ENCODE assay signal across 16 cellular contexts in the genomic region with DNA sequence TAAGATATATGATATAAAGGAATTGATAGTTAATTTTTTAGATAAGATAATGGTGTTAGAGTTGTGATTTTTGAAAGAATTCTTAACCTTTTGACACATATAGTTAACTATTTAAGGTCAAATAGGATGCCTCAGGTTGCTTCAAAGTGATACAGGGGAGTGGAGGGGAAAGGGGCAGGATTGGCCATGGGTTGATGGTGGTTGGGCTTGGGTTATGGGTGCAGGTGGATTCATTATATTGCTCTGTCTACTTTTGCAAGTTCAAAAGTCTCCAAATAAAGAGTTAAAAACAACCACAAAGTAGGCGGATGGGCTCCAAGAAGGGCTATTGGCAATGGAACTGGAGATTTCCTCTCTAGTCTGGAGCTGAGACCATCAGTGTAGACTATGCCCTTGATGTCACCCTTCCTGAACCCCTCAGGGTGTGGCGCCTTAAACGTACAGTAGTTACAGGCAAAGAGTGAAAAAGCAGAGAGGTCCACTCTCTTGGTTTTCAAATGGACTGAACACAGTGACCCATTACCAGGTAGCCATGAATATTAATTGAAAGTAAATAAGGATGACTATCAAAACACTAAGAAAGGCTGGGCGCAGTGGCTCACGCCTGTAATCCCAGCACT.
A peak's percentile ranks its signal among the peaks of the same experiment; 100 is the strongest.
DNase-seq lines count a peak whose midpoint lies in the region; ATAC-seq and TF ChIP-seq lines count a peak whose summit lies in the region.
"Had no signal": no experiment of that assay in that cellular context is flagged by ENCODE, and none has a peak within 500 bp of the region (broad histone marks: within the 10 kb centered on the region; RNA-seq: fewer than 3 reads in every experiment).

No MANE protein-coding gene starts in this region.

- H3K56ac ChIP-seq in IMR-90 (ENCODE audit: extremely low read depth, insufficient read depth, low read length), result no peak overlapping the region

- TF ChIP-seq POLR2A in IMR-90 (IDR thresholded peaks at IDR 0.05; ENCODE audit: low read depth, low read length), result no peak

- no peak overlapping the region for H2BK5ac ChIP-seq in IMR-90 (ENCODE audit: low read depth, low read length, poor library complexity, severe bottlenecking)

- H3K9ac ChIP-seq in IMR-90 (ENCODE audit: low read depth, low read length), result no peak overlapping the region

- 0 out of 2 replicates have a peak, but pooled peaks cover 8% of the 10 kb centered on the region for H4K20me1 ChIP-seq in IMR-90 (ENCODE audit: insufficient read depth, low read length)

- in situ Hi-C loops in IMR-90 (cut with MboI; ENCODE audit: low sequenced_read_pairs), result no loop called here

- no peak overlapping the region for H3K23ac ChIP-seq in IMR-90 (ENCODE audit: low read depth, low read length)

- no peak overlapping the region for H4K8ac ChIP-seq in IMR-90 (ENCODE audit: low read depth in 2 of 2, low read length in 2 of 2)

- no peak for TF ChIP-seq RAD21 in IMR-90 (IDR thresholded peaks at IDR 0.05; ENCODE audit: low read length)

- no peaks in the 10 kb centered on the region for H3K36me3 Mint-ChIP-seq in activated naive CD8-positive, alpha-beta T cell
- H3K36me3 Mint-ChIP-seq in activated naive CD8-positive, alpha-beta T cell treated with anti-CD3 and anti-CD28 coated beads, Interleukin-2, amount 50 U/mL, for 24 hours (ENCODE audit: low read depth), result peaks cover 3% of the 10 kb centered on the region
- H3K36me3 Mint-ChIP-seq in memory B cell, result peaks cover 5% of the 10 kb centered on the region

- no peak overlapping the region for H2AFZ ChIP-seq in IMR-90 (replicated peaks; ENCODE audit: low read length, poor library complexity)

- H3K4me1 ChIP-seq in IMR-90 (ENCODE audit: control insufficient read depth, insufficient read depth, low read length), result peaks cover 6% of the 10 kb centered on the region; the same call in 1 of the 2 replicates

- dilution Hi-C loops in IMR-90 (cut with HindIII; ENCODE audit: low sequenced_read_pairs, unreplicated experiment), result no loop called here

- POLR2A ChIA-PET in IMR-90 (lab: Charles Lee; ENCODE audit: unreplicated experiment), result no interaction called here

- no peak overlapping the region for H3K18ac ChIP-seq in IMR-90 (ENCODE audit: low read depth, low read length)

- H2BK20ac ChIP-seq in IMR-90 (ENCODE audit: low read depth, low read length), result no peak overlapping the region

- 100% methylated on average over 3 of the region's 5 CpGs; no CpG with 5 or more reads in 1 of the 2 experiments for WGBS in IMR-90 (ENCODE audit: extremely low coverage in 2 of 2, insufficient read length in 1 of 2), 2 experiments

- H2BK15ac ChIP-seq in IMR-90 (ENCODE audit: low read depth, low read length), result no peak overlapping the region

- no peak overlapping the region for H2AK9ac ChIP-seq in IMR-90 (replicated peaks; ENCODE audit: low read depth, low read length, poor library complexity)

- no peak overlapping the region for H3K27ac ChIP-seq in IMR-90 (ENCODE audit: insufficient read depth, low read length)

- no peak overlapping the region for H4K5ac ChIP-seq in IMR-90 (ENCODE audit: low read depth, low read length)

- no peak for ATAC-seq in activated naive CD8-positive, alpha-beta T cell treated with anti-CD3 and anti-CD28 coated beads, Interleukin-2, amount 50 U/mL, for 24 hours
- no peak for ATAC-seq in IMR-90 (ENCODE audit: low read depth)
- no peak for ATAC-seq in memory B cell (ENCODE audit: low read depth)
- no peak for ATAC-seq in HG03025 (IDR thresholded peaks at IDR 0.05; ENCODE audit: low FRiP score, unreplicated experiment)
- no peak for ATAC-seq in HG03159 (IDR thresholded peaks at IDR 0.05; ENCODE audit: unreplicated experiment)
- ATAC-seq: K562 had no signal

- CTCF ChIA-PET in IMR-90 (lab: Yijun Ruan, JAX), result no interaction called here

- DNase-seq in activated naive CD8-positive, alpha-beta T cell treated with anti-CD3 and anti-CD28 coated beads, Interleukin-2, amount 50 U/mL, for 24 hours, result no peak
- DNase-seq in IMR-90 (no peak), memory B cell (ENCODE audit: low spot score in 2 of 2) (no peak), SW480 (ENCODE audit: low spot score) (no peak)
- DNase-seq: COR-L47, DMS53, MV-4-11, NCI-H1417, NCI-H187 treated with DMSO at 0.1 percent for 48 hours, NCI-H526 treated with DMSO at 0.1 percent for 48 hours, SIG-M5 had no signal

- no peak overlapping the region for H3K4me2 ChIP-seq in IMR-90 (ENCODE audit: low read depth, low read length)

- no peaks in the 10 kb centered on the region for H3K27me3 Mint-ChIP-seq in activated naive CD8-positive, alpha-beta T cell
- H3K27me3 Mint-ChIP-seq in activated naive CD8-positive, alpha-beta T cell treated with anti-CD3 and anti-CD28 coated beads, Interleukin-2, amount 50 U/mL, for 24 hours, result no peaks in the 10 kb centered on the region
- no peaks in the 10 kb centered on the region for H3K27me3 Mint-ChIP-seq in memory B cell

- H3K79me1 ChIP-seq in IMR-90 (ENCODE audit: low read depth in 1 of 2, low read length in 2 of 2), result peaks cover 0 to 14% of the 10 kb centered on the region in 2 experiments; a peak in 1 of 4 replicates

- H2BK120ac ChIP-seq in IMR-90 (ENCODE audit: low read depth, low read length), result no peak overlapping the region

- no peak overlapping the region for H3K4me3 Mint-ChIP-seq in activated naive CD8-positive, alpha-beta T cell
- no peak overlapping the region for H3K4me3 Mint-ChIP-seq in activated naive CD8-positive, alpha-beta T cell treated with anti-CD3 and anti-CD28 coated beads, Interleukin-2, amount 50 U/mL, for 24 hours
- H3K4me3 Mint-ChIP-seq in memory B cell, result no peak overlapping the region
- H3K4me3 Mint-ChIP-seq: CD14-positive monocyte had no signal

- H3K36me3 ChIP-seq in IMR-90 (ENCODE audit: control insufficient read depth, insufficient read depth, low read length), result peaks cover 41% of the 10 kb centered on the region

- H3K9me1 ChIP-seq in IMR-90 (ENCODE audit: insufficient read depth, low read length), result peaks cover 12% of the 10 kb centered on the region; the same call in 1 of the 2 replicates

- no peak overlapping the region for H3K4me3 ChIP-seq in IMR-90 (ENCODE audit: insufficient read depth, low read depth, low read length)
- H3K4me3 ChIP-seq: K562 had no signal

- TF ChIP-seq CTCF in IMR-90 (conservative IDR thresholded peaks at IDR 0.05; ENCODE audit: low read depth, low read length), result no peak

- no TSS peak for BruUV-seq in IMR-90 (replicated peaks; lab: Mats Ljungman, UMichigan)

- 0 out of 2 replicates have a peak overlapping the region, but pooled peaks have one; percentile 15 for H2AK5ac ChIP-seq in IMR-90 (ENCODE audit: low read depth, low read length)

- no peaks in the 10 kb centered on the region for H3K9me3 Mint-ChIP-seq in activated naive CD8-positive, alpha-beta T cell (ENCODE audit: low read depth)
- no peaks in the 10 kb centered on the region for H3K9me3 Mint-ChIP-seq in activated naive CD8-positive, alpha-beta T cell treated with anti-CD3 and anti-CD28 coated beads, Interleukin-2, amount 50 U/mL, for 24 hours
- H3K9me3 Mint-ChIP-seq in memory B cell, result no peaks in the 10 kb centered on the region
- H3K9me3 Mint-ChIP-seq: CD14-positive monocyte had no signal

- no peak overlapping the region for H4K91ac ChIP-seq in IMR-90 (ENCODE audit: insufficient read depth, low read depth, low read length)

- no peak overlapping the region for H3K14ac ChIP-seq in IMR-90 (replicated peaks; ENCODE audit: low read depth, low read length)

- intact Hi-C loops in IMR-90 (cut with micrococcal nuclease), result no loop called here

- H3K27me3 ChIP-seq in IMR-90 (ENCODE audit: control insufficient read depth, insufficient read depth, low read length), result no peaks in the 10 kb centered on the region

- no peak overlapping the region for H3K4ac ChIP-seq in IMR-90 (ENCODE audit: low read depth, low read length)

- H3K4me1 Mint-ChIP-seq in activated naive CD8-positive, alpha-beta T cell (ENCODE audit: low read depth), result peaks cover 4% of the 10 kb centered on the region
- no peaks in the 10 kb centered on the region for H3K4me1 Mint-ChIP-seq in activated naive CD8-positive, alpha-beta T cell treated with anti-CD3 and anti-CD28 coated beads, Interleukin-2, amount 50 U/mL, for 24 hours
- H3K4me1 Mint-ChIP-seq in memory B cell, result peaks cover 22% of the 10 kb centered on the region

- H3K9me3 ChIP-seq in IMR-90 (ENCODE audit: control insufficient read depth, insufficient read depth, low read length), result no peaks in the 10 kb centered on the region

- H3K27ac Mint-ChIP-seq in activated naive CD8-positive, alpha-beta T cell, result peak overlapping the region; percentile 54
- no peak overlapping the region for H3K27ac Mint-ChIP-seq in activated naive CD8-positive, alpha-beta T cell treated with anti-CD3 and anti-CD28 coated beads, Interleukin-2, amount 50 U/mL, for 24 hours
- peak overlapping the region; percentile 26 for H3K27ac Mint-ChIP-seq in memory B cell
- H3K27ac Mint-ChIP-seq: CD14-positive monocyte had no signal

TF ChIP-seq in IMR-90, 13 proteins besides CTCF, POLR2A, EP300 and RAD21:
- TF ChIP-seq, protein P1, sequence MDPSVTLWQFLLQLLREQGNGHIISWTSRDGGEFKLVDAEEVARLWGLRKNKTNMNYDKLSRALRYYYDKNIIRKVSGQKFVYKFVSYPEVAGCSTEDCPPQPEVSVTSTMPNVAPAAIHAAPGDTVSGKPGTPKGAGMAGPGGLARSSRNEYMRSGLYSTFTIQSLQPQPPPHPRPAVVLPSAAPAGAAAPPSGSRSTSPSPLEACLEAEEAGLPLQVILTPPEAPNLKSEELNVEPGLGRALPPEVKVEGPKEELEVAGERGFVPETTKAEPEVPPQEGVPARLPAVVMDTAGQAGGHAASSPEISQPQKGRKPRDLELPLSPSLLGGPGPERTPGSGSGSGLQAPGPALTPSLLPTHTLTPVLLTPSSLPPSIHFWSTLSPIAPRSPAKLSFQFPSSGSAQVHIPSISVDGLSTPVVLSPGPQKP (IDR thresholded peaks at IDR 0.05; ENCODE audit: borderline replicate concordance, low read depth, low read length), result no peak
- TF ChIP-seq MXI1 (IDR thresholded peaks at IDR 0.05; ENCODE audit: borderline replicate concordance, low read depth, low read length) (no peak), SMC3 (IDR thresholded peaks at IDR 0.05; ENCODE audit: low read depth, low read length) (no peak), RCOR1 (IDR thresholded peaks at IDR 0.05; ENCODE audit: insufficient replicate concordance, low read length) (no peak), RFX5 (IDR thresholded peaks at IDR 0.05; ENCODE audit: low read depth, low read length) (no peak), FOS (IDR thresholded peaks at IDR 0.05; ENCODE audit: low read depth, low read length) (no peak), MAFK (IDR thresholded peaks at IDR 0.05; ENCODE audit: low read depth, low read length) (no peak), NFE2L2 (IDR thresholded peaks at IDR 0.05; ENCODE audit: low read depth, low read length) (no peak)
